8 cellular contexts compared by ENCODE assay signal in genomic region chr20:6767536-6768227, GRCh38. TPM values are rescaled to one million over a fixed set of nuclear protein-coding genes. Genes with fewer than 3 reads are reported as not detected.
DNase-seq lines count a peak whose midpoint lies in the region; ATAC-seq and TF ChIP-seq lines count a peak whose summit lies in the region.

BMP2 (plus strand) TSS chr20:6767686; CDS start chr20:6770127, 2,441 bp downstream.

- no peaks in the 10 kb centered on the region for H3K36me3 ChIP-seq in DOHH2 (ENCODE audit: control insufficient read depth, low read length)
- no peaks in the 10 kb centered on the region for H3K36me3 ChIP-seq in esophagus muscularis mucosa
- no peaks in the 10 kb centered on the region for H3K36me3 ChIP-seq in thyroid gland

- WGBS in esophagus muscularis mucosa, result no CpG with 5 or more reads among the region's 112 CpGs
- WGBS in thyroid gland, 2 donors, result 0 to 1% methylated on average over 13 to 26 of the region's 112 CpGs

- H3K9me2 ChIP-seq in DOHH2 (replicated peaks; ENCODE audit: control insufficient read depth, low read length), result no peaks in the 10 kb centered on the region

- H3K27ac ChIP-seq in DOHH2 (ENCODE audit: low read depth, low read length) (no peak within 1 kb of the TSS), esophagus muscularis mucosa (replicated peaks in 1 of 4) (peak within 1 kb of the TSS; percentile 57 to 79 (median 70)), thyroid gland (peak within 1 kb of the TSS; percentile 80 to 93 (median 89))

- H3K4me1 ChIP-seq in DOHH2 (ENCODE audit: control insufficient read depth, low read length) (no peaks in the 10 kb centered on the region), esophagus muscularis mucosa (peaks cover 15 to 39% (median 31%) of the 10 kb centered on the region in 4 donors), thyroid gland (peaks cover 13 to 18% of the 10 kb centered on the region in 2 donors)

- H3K4me3 ChIP-seq in DOHH2 (ENCODE audit: low read length) (peak within 1 kb of the TSS; percentile 38; the same call in 1 of the 2 replicates), esophagus muscularis mucosa (peak within 1 kb of the TSS; percentile 66 to 78 (median 76)), thyroid gland (replicated peaks in 1 of 3) (peak within 1 kb of the TSS; percentile 33 to 87 (median 86))

- H3K36me3 Mint-ChIP-seq in T-helper 17 cell (ENCODE audit: low read depth), result no peaks in the 10 kb centered on the region

- TF ChIP-seq POLR2A in esophagus muscularis mucosa (IDR thresholded peaks at IDR 0.05; ENCODE audit: low read depth) (no peak), thyroid gland (IDR thresholded peaks at IDR 0.05) (peak; percentile 80 to 95)

- H4K20me1 ChIP-seq in DOHH2 (ENCODE audit: control insufficient read depth, insufficient read depth, low read depth, low read length), result no peaks in the 10 kb centered on the region

- peaks cover 59% of the 10 kb centered on the region for H3K27me3 Mint-ChIP-seq in T-helper 17 cell

- peak within 1 kb of the TSS; percentile 24; the same call in 1 of the 2 replicates for H3K4me2 ChIP-seq in DOHH2 (ENCODE audit: low read length)

- TF ChIP-seq EP300 in esophagus muscularis mucosa (IDR thresholded peaks at IDR 0.05), result no peak

- 0 out of 2 replicates have a peak, but pooled peaks cover 4% of the 10 kb centered on the region for H3K27me3 ChIP-seq in DOHH2 (ENCODE audit: control insufficient read depth, low read length)
- peaks cover 0 to 11% (median 8%) of the 10 kb centered on the region in 4 donors for H3K27me3 ChIP-seq in esophagus muscularis mucosa
- H3K27me3 ChIP-seq in thyroid gland, result no peaks in the 10 kb centered on the region

- H3K4me3 Mint-ChIP-seq in T-helper 17 cell, result peak within 1 kb of the TSS; percentile 31

- H3K4me1 Mint-ChIP-seq in T-helper 17 cell, result peaks cover 10% of the 10 kb centered on the region

- H3K9me3 ChIP-seq in DOHH2 (ENCODE audit: control insufficient read depth, insufficient read depth, low read length), result no peaks in the 10 kb centered on the region
- H3K9me3 ChIP-seq in T-helper 17 cell (ENCODE audit: control insufficient read depth, low read length, poor library complexity, severe bottlenecking), result no peaks in the 10 kb centered on the region
- H3K9me3 ChIP-seq in esophagus muscularis mucosa, result no peaks in the 10 kb centered on the region
- H3K9me3 ChIP-seq in thyroid gland, result no peaks in the 10 kb centered on the region

- H3K79me2 ChIP-seq in DOHH2 (ENCODE audit: control insufficient read depth, low read length), result no peaks in the 10 kb centered on the region

- H3K27ac Mint-ChIP-seq in T-helper 17 cell, result no peak within 1 kb of the TSS

- DNase-seq in HuH-7 (ENCODE audit: low spot score), result peak; percentile 91
- no peak for DNase-seq in T-helper 17 cell
- DNase-seq in esophagus muscularis mucosa (ENCODE audit: extremely low spot score), result no peak
- DNase-seq in midbrain (lab: John Stamatoyannopoulos, UW), result peak; percentile 77
- peak; percentile 71 to 75 for DNase-seq in thyroid gland

- intact Hi-C loops in esophagus muscularis mucosa (cut with DNase I) (loop anchor here (5.0 kb wide), 1 partner anchor 1090 kb away; no protein-coding TSS in a partner anchor), thyroid gland (cut with DNase I) (loop anchor here (5.0 kb wide), 2 partner anchors 50 to 130 kb away; no protein-coding TSS in a partner anchor)

- peaks cover 4% of the 10 kb centered on the region; the same call in 1 of the 2 replicates for H3F3A ChIP-seq in DOHH2 (ENCODE audit: control insufficient read depth, insufficient read depth)

- TF ChIP-seq CTCF in DOHH2 (IDR thresholded peaks at IDR 0.05; ENCODE audit: low read depth, low read length, poor library complexity, severe bottlenecking), result no peak
- no peak for TF ChIP-seq CTCF in esophagus muscularis mucosa (IDR thresholded peaks at IDR 0.05)
- peak in 1 of 6 experiments; percentile 7 for TF ChIP-seq CTCF in thyroid gland (IDR thresholded peaks at IDR 0.05)

- ATAC-seq in GM19467 (IDR thresholded peaks at IDR 0.05; ENCODE audit: unreplicated experiment) (peak; percentile 75), T-helper 17 cell (no peak), HG03095 (IDR thresholded peaks at IDR 0.05; ENCODE audit: unreplicated experiment) (no peak)

RNA-seq across cellular contexts. Expression of gene BMP2, which starts in this region (rescaled TPM):
- total RNA-seq in T-helper 17 cell, result under 1 TPM in 1 of 2 donors, not detected in 1; 0.07 TPM
- total RNA-seq in esophagus muscularis mucosa, result 1 to 10 TPM; 5.8 to 8.6 (median 7.2) TPM
- 10 to 100 TPM; 19.1 to 27.1 (median 20.2) TPM for total RNA-seq in thyroid gland

Comparison
In these comparisons a context has a peak if more than half of its experiments do, and no peak if none do; other contexts are left out.
1. RNA of gene BMP2 (total RNA-seq): 19.1 to 27.1 TPM in thyroid gland and 5.8 to 8.6 TPM in esophagus muscularis mucosa; 0.07 TPM in T-helper 17 cell; every median in the first group is over 4 times any median in the second.
2. DNase-seq: peak in HuH-7 (single experiment), midbrain (single experiment) and thyroid gland (2 of 2); none in T-helper 17 cell (0 of 3) and esophagus muscularis mucosa (single experiment).
3. Peak in every context shown above with its lines, with median percentiles within 50 percentile points of each other: H3K4me3 ChIP-seq.